1 cellular context compared by ENCODE assay signal in the genomic region with DNA sequence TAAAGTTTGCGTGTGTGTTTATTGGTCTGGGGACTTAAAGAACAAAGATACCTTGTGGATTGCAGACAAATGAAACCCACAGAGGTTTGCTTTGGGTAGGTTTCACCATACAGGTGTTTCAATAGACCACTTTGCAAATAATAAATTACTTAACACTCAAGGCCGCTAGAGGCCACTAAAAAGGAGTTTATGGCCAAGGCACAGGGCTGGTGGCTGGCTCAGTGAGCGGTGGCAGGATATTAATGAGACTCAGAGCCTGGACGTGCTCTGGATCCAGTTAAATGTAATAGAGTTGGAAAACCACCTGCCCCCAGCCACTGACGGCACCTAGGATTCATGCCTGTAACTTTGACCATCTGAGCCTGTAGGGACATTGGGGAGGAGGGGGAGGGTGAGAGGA.
TF ChIP-seq lines count a peak whose summit lies in the region.

No MANE protein-coding gene starts in this region.

TF ChIP-seq in WTC11, 78 proteins besides CTCF, POLR2A, EP300 and RAD21 (continued from another document):
- TF ChIP-seq, protein P1, sequence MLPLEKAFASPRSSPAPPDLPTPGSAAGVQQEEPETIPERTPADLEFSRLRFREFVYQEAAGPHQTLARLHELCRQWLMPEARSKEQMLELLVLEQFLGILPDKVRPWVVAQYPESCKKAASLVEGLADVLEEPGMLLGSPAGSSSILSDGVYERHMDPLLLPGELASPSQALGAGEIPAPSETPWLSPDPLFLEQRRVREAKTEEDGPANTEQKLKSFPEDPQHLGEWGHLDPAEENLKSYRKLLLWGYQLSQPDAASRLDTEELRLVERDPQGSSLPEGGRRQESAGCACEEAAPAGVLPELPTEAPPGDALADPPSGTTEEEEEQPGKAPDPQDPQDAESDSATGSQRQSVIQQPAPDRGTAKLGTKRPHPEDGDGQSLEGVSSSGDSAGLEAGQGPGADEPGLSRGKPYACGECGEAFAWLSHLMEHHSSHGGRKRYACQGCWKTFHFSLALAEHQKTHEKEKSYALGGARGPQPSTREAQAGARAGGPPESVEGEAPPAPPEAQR (CRISPR knock-in tag; IDR thresholded peaks at IDR 0.05) = no peak
- no peak for TF ChIP-seq TP53 (CRISPR knock-in tag; IDR thresholded peaks at IDR 0.05)
